ENCODE assay signal across 9 cellular contexts in genomic region chr11:105244157-105244820, GRCh38.
DNase-seq lines count a peak whose midpoint lies in the region; ATAC-seq and TF ChIP-seq lines count a peak whose summit lies in the region.
"Had no signal": no experiment of that assay in that cellular context is flagged by ENCODE, and none has a peak within 500 bp of the region (broad histone marks: within the 10 kb centered on the region; RNA-seq: fewer than 3 reads in every experiment).

No MANE protein-coding gene starts in this region.

- DNase-seq in ACHN (peak; percentile 88), brain microvascular endothelial cell (peak; percentile 94), kidney tubule cell (ENCODE audit: low spot score) (peak; percentile 87), DMS79 (lab: John Stamatoyannopoulos, UW) (no peak)
- no peak for DNase-seq in stimulated activated CD4-positive, alpha-beta T cell treated with anti-CD3 and anti-CD28 coated beads, Interleukin-1b, Interleukin-23, amount 100 ng/mL, for 48 hours
- DNase-seq: Caco-2 had no signal

- no peak overlapping the region for H2AFZ ChIP-seq in KMS-11 (ENCODE audit: low read depth)

- H3K27ac ChIP-seq in KMS-11 (0 out of 2 replicates have a peak overlapping the region, but pooled peaks have one; percentile 26), brain microvascular endothelial cell (peak overlapping the region; percentile 57)

- no peaks in the 10 kb centered on the region for H3K79me2 ChIP-seq in KMS-11 (ENCODE audit: insufficient read depth, low read depth)

- TF ChIP-seq CTCF in KMS-11 (conservative IDR thresholded peaks at IDR 0.05; ENCODE audit: low read depth, low read length): no peak
- TF ChIP-seq CTCF in brain microvascular endothelial cell (IDR thresholded peaks at IDR 0.05; ENCODE audit: low read depth, low read length, missing control alignments): no peak

- in situ Hi-C loops in ACHN (cut with HindIII; ENCODE audit: low pct_ligation_motif_present, low pct_unique_long_range_greater_than_20kb, low sequenced_read_pairs) (no loop called here), brain microvascular endothelial cell (cut with HindIII; ENCODE audit: low pct_ligation_motif_present, low sequenced_read_pairs) (no loop called here)

- H3K9ac ChIP-seq in KMS-11: no peak overlapping the region

- no peaks in the 10 kb centered on the region for H3K36me3 ChIP-seq in KMS-11 (ENCODE audit: insufficient read depth)
- no peaks in the 10 kb centered on the region for H3K36me3 ChIP-seq in brain microvascular endothelial cell (replicated peaks)

- H3K27me3 ChIP-seq in KMS-11 (ENCODE audit: insufficient read depth, low read depth): no peaks in the 10 kb centered on the region
- H3K27me3 ChIP-seq in brain microvascular endothelial cell (replicated peaks): no peaks in the 10 kb centered on the region

- no peaks in the 10 kb centered on the region for H3K4me1 ChIP-seq in KMS-11 (ENCODE audit: low read depth, poor library complexity, severe bottlenecking)
- H3K4me1 ChIP-seq: Caco-2 had no signal

- no peaks in the 10 kb centered on the region for H4K20me1 ChIP-seq in KMS-11 (ENCODE audit: insufficient read depth)

- H3K4me3 ChIP-seq in KMS-11 (IDR thresholded peaks at IDR 0.05; ENCODE audit: insufficient read depth, low read depth, low read length): no peak overlapping the region
- H3K4me3 ChIP-seq in brain microvascular endothelial cell (ENCODE audit: low read depth, low read length): no peak overlapping the region

- H3K4me2 ChIP-seq in KMS-11: peak overlapping the region; percentile 17; the same call in 1 of the 2 replicates

- ATAC-seq in GM21423 (IDR thresholded peaks at IDR 0.05; ENCODE audit: unreplicated experiment): no peak
- no peak for ATAC-seq in HG03135 (IDR thresholded peaks at IDR 0.05; ENCODE audit: unreplicated experiment)

Comparison
In these comparisons a context has a peak if more than half of its experiments do, and no peak if none do; other contexts are left out.
1. DNase-seq: peak in ACHN (single experiment), brain microvascular endothelial cell (single experiment) and kidney tubule cell (single experiment); none in stimulated activated CD4-positive, alpha-beta T cell treated with anti-CD3 and anti-CD28 coated beads, Interleukin-1b, Interleukin-23, amount 100 ng/mL, for 48 hours (single experiment) and DMS79 (single experiment).